In the genomic region with DNA sequence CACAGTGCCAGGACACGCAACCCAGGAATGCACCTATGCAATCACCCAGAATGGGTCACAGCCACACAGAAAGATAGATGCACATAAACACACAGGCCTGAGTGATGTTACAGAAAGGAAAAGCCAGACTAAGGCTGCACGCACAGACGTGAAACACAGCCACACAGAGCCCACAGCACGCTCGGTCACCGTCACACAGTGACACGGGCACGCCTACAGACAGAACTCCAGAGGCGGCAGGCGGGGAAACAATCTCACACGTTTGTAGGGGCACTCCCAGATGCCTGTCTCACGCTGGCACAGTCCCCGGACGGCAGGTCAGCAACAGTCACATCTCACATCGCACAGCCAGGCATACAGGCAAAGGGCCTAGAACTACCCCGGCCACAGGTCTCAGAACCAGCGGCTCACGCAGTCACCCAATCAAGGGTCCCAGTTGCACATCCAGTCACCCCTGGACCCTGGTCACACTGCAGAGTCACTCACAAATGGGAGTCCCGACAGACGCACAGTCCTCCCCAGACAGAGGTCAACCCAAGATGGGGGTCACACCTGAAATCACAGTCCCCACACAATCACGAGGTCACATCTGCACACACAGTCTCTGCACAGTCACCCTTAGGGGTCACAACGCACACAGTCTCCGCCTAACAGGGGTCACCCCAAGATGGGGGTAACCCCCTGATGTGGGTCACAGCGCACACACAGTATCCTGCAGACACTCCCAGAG, we compare ENCODE assay signal across 8 cellular contexts. TPM values are rescaled to one million over a fixed set of nuclear protein-coding genes. Genes with fewer than 3 reads are reported as not detected.
A peak's percentile ranks its signal among the peaks of the same experiment; 100 is the strongest.
DNase-seq lines count a peak whose midpoint lies in the region; ATAC-seq, FAIRE-seq and TF ChIP-seq lines count a peak whose summit lies in the region.

No MANE protein-coding gene starts in this region.

- H3K4me3 Mint-ChIP-seq in T-helper 2 cell treated with Interferon-gamma antibody and Interleukin-4, amounts not matched to agents 5 μg/mL and 100 μg/mL, for 36 hours, result peak overlapping the region; percentile 85

- peak overlapping the region; percentile 78 for H3K4me3 ChIP-seq in A549
- peak overlapping the region; percentile 74 for H3K4me3 ChIP-seq in iPS-18c (ENCODE audit: insufficient read depth, low read depth, low read length)
- peak overlapping the region; percentile 60 to 90 (median 66) for H3K4me3 ChIP-seq in spleen

- H3K27ac ChIP-seq in A549, result peak overlapping the region; percentile 95
- H3K27ac ChIP-seq in spleen, result peak overlapping the region; percentile 72 to 95 (median 90)

- no peaks in the 10 kb centered on the region for H3K27me3 ChIP-seq in spleen (replicated peaks in 1 of 7)

- TF ChIP-seq RAD21 in A549 (conservative IDR thresholded peaks at IDR 0.05 in 1 of 2, IDR thresholded peaks at IDR 0.05 in 1 of 2), result no peak

- no peak for FAIRE-seq in A549 (lab: Jason Lieb, UNC)

- H3K4me1 ChIP-seq in A549, result peaks cover 51% of the 10 kb centered on the region
- peaks cover 41 to 91% (median 81%) of the 10 kb centered on the region in 6 donors for H3K4me1 ChIP-seq in spleen

- H3K27me3 Mint-ChIP-seq in T-helper 2 cell treated with Interferon-gamma antibody and Interleukin-4, amounts not matched to agents 5 μg/mL and 100 μg/mL, for 36 hours (ENCODE audit: low read depth), result no peaks in the 10 kb centered on the region

- CTCF ChIA-PET in A549 (lab: Yijun Ruan, JAX), result interaction anchor here (0.9 to 2.7 kb wide), 3 partner anchors 52 to 94 kb away, joined by 3 to 9 read pairs (median 3); no protein-coding TSS in a partner anchor

- ATAC-seq in A549 (peak; percentile 30 to 49), GM19023 (IDR thresholded peaks at IDR 0.05; ENCODE audit: unreplicated experiment) (peak; percentile 29), HG03175 (IDR thresholded peaks at IDR 0.05; ENCODE audit: unreplicated experiment) (peak; percentile 35)

- peaks cover 24% of the 10 kb centered on the region for H3K36me3 Mint-ChIP-seq in T-helper 2 cell treated with Interferon-gamma antibody and Interleukin-4, amounts not matched to agents 5 μg/mL and 100 μg/mL, for 36 hours (ENCODE audit: low read depth)

- TF ChIP-seq CTCF in A549 (IDR thresholded peaks at IDR 0.05) (no peak), spleen (IDR thresholded peaks at IDR 0.05 in 8 of 11, conservative IDR thresholded peaks at IDR 0.05 in 3 of 11) (no peak)

- POLR2A ChIA-PET in A549 (lab: Yijun Ruan, JAX), result interaction anchor here (0.7 to 1.3 kb wide), 9 partner anchors 12 to 220 kb away, joined by 3 to 6 read pairs (median 4); partner anchors contain the start of gene USP30

- H3K36me3 ChIP-seq in spleen, result peaks cover 0 to 15% (median 0%) of the 10 kb centered on the region in 6 donors

- peak overlapping the region; percentile 77 for H3K4me2 ChIP-seq in A549

- peaks cover 44% of the 10 kb centered on the region for H3K4me1 Mint-ChIP-seq in T-helper 2 cell treated with Interferon-gamma antibody and Interleukin-4, amounts not matched to agents 5 μg/mL and 100 μg/mL, for 36 hours (ENCODE audit: low read depth)

- WGBS in A549 (ENCODE audit: missing lambda C conversion rate), result 3% methylated on average over 22 of the region's 24 CpGs
- 5 to 19% (median 9%) methylated on average over 19 to 24 of the region's 24 CpGs for WGBS in spleen, 5 donors

- H3K9me3 ChIP-seq in A549 (peaks cover 5% of the 10 kb centered on the region; the same call in 1 of the 3 replicates), iPS-18c (ENCODE audit: control insufficient read depth, insufficient read depth, low read length) (no peaks in the 10 kb centered on the region), spleen (peaks cover 0 to 4% (median 0%) of the 10 kb centered on the region in 8 donors)

- peak; percentile 72 for TF ChIP-seq POLR2A in A549 (IDR thresholded peaks at IDR 0.05; ENCODE audit: low read length)
- no peak for TF ChIP-seq POLR2A in spleen (IDR thresholded peaks at IDR 0.05)

- TF ChIP-seq EP300 in A549 (IDR thresholded peaks at IDR 0.05), result no peak

- H3K9me3 Mint-ChIP-seq in T-helper 2 cell treated with Interferon-gamma antibody and Interleukin-4, amounts not matched to agents 5 μg/mL and 100 μg/mL, for 36 hours, result peaks cover 3% of the 10 kb centered on the region

- H3K27ac Mint-ChIP-seq in T-helper 2 cell treated with Interferon-gamma antibody and Interleukin-4, amounts not matched to agents 5 μg/mL and 100 μg/mL, for 36 hours, result peak overlapping the region; percentile 92

- intact Hi-C loops in spleen (cut with DNase I; ENCODE audit: low total_unique reads), result no loop called here

- DNase-seq in A549 (ENCODE audit: low read depth in 1 of 2, low spot score in 1 of 2), result peak in 1 of 2 experiments; percentile 73
- DNase-seq in T-helper 2 cell treated with Interferon-gamma antibody and Interleukin-4, amounts not matched to agents 5 μg/mL and 100 μg/mL, for 36 hours (ENCODE audit: low spot score), result peak; percentile 69
- DNase-seq in anterior cingulate cortex (lab: John Stamatoyannopoulos, UW), result peak in 33 of 58 donors; percentile 19 to 70 (median 44)
- peak; percentile 89 for DNase-seq in spleen
- no peak for DNase-seq in NCI-H446 treated with DMSO at 0.1 percent for 48 hours (lab: John Stamatoyannopoulos, UW)

TF ChIP-seq in A549, 52 proteins besides CTCF, POLR2A, EP300 and RAD21:
- 0 out of 2 replicates have a peak, but pooled peaks have one; percentile 62 for TF ChIP-seq HOXA7 (CRISPR knock-in tag; IDR thresholded peaks at IDR 0.05)
- TF ChIP-seq, protein P1, sequence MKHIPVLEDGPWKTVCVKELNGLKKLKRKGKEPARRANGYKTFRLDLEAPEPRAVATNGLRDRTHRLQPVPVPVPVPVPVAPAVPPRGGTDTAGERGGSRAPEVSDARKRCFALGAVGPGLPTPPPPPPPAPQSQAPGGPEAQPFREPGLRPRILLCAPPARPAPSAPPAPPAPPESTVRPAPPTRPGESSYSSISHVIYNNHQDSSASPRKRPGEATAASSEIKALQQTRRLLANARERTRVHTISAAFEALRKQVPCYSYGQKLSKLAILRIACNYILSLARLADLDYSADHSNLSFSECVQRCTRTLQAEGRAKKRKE (CRISPR knock-in tag; IDR thresholded peaks at IDR 0.05; ENCODE audit: low read depth), result peak; percentile 22; the same call in 1 of the 2 replicates
- TF ChIP-seq KDM1A (IDR thresholded peaks at IDR 0.05; ENCODE audit: low read depth), result no peak
- TF ChIP-seq PHF8 (IDR thresholded peaks at IDR 0.05; ENCODE audit: borderline replicate concordance, low read depth), result no peak
- 0 out of 2 replicates have a peak, but pooled peaks have one; percentile 38 for TF ChIP-seq HOXB13 (CRISPR knock-in tag; IDR thresholded peaks at IDR 0.05; ENCODE audit: low read depth)
- TF ChIP-seq JUN (IDR thresholded peaks at IDR 0.05), result peak in 1 of 2 experiments; percentile 9; a peak in 1 of 5 replicates
- TF ChIP-seq TP53 (CRISPR knock-in tag; IDR thresholded peaks at IDR 0.05), result peak; percentile 76; the same call in 1 of the 2 replicates
- 0 out of 2 replicates have a peak, but pooled peaks have one; percentile 17 for TF ChIP-seq TFCP2L1 (CRISPR knock-in tag; IDR thresholded peaks at IDR 0.05)
- TF ChIP-seq MYC (IDR thresholded peaks at IDR 0.05; ENCODE audit: borderline replicate concordance, low read length), result no peak
- no peak for TF ChIP-seq MAZ (IDR thresholded peaks at IDR 0.05; ENCODE audit: borderline replicate concordance, low read depth, low read length)
- TF ChIP-seq RFX5 (IDR thresholded peaks at IDR 0.05), result no peak
- peak; percentile 81 for TF ChIP-seq FOSB (CRISPR knock-in tag; IDR thresholded peaks at IDR 0.05)
- no peak for TF ChIP-seq POLR2AphosphoS2 (conservative IDR thresholded peaks at IDR 0.05; ENCODE audit: low read length)
- TF ChIP-seq MAX (IDR thresholded peaks at IDR 0.05), result peak; percentile 49; the same call in 1 of the 2 replicates
- TF ChIP-seq FOXS1 (CRISPR knock-in tag; IDR thresholded peaks at IDR 0.05), result 0 out of 2 replicates have a peak, but pooled peaks have one; percentile 33
- no peak for TF ChIP-seq BCL3 (IDR thresholded peaks at IDR 0.05)

RNA-seq across cellular contexts. Expression of gene SSH1, which starts 0.8 kb away (rescaled TPM):
- polyA plus RNA-seq in A549 (2011; rRNA removed), result 24.1 and 26.2 TPM in 2 replicates
- 14.4 and 19.0 TPM in 2 replicates for polyA plus RNA-seq in A549 (2012; cell fraction: cytosol; rRNA removed)
- polyA plus RNA-seq in A549 (2012; cell fraction: nucleus; rRNA removed), result 24.4 and 26.2 TPM in 2 replicates
- polyA plus RNA-seq in A549 (2017; fragmentation: RNase III; extraction: RNeasy Plus Mini Kit Qiagen cat#74134 plus additional on column Dnase treatment), result 15.4 to 16.7 TPM (median 16.6 TPM) in 3 replicates
- polyA minus RNA-seq in A549 (2011; rRNA and poly(A)+ RNA removed), result 35.1 and 37.2 TPM in 2 replicates
- total RNA-seq in spleen, result 10 to 100 TPM; 32.2 to 71.3 (median 47.8) TPM
- 1 to 10 TPM; 1.7 to 8.6 (median 2.7) TPM for polyA plus RNA-seq in spleen

RNA-seq across cellular contexts. Expression of gene DAO, which starts 23.3 kb away (rescaled TPM):
- polyA plus RNA-seq in A549 (2011; rRNA removed), result not detected in 2 replicates
- polyA plus RNA-seq in A549 (2012; cell fraction: cytosol; rRNA removed), result 0.01 TPM in 1 of 2 replicates, not detected in the other
- not detected in 2 replicates for polyA plus RNA-seq in A549 (2012; cell fraction: nucleus; rRNA removed)
- not detected in 3 replicates for polyA plus RNA-seq in A549 (2017; fragmentation: RNase III; extraction: RNeasy Plus Mini Kit Qiagen cat#74134 plus additional on column Dnase treatment)
- not detected in 2 replicates for polyA minus RNA-seq in A549 (2011; rRNA and poly(A)+ RNA removed)
- under 1 TPM in 1 of 7 donors, not detected in 6; 0.42 TPM for total RNA-seq in spleen
- not detected for polyA plus RNA-seq in spleen
